In genomic region chr17:49450735-49451134, GRCh38 we compare ENCODE assay signal across 1 cellular context.
A peak's percentile ranks its signal among the peaks of the same experiment; 100 is the strongest.
TF ChIP-seq lines count a peak whose summit lies in the region.

No MANE protein-coding gene starts in this region.

TF ChIP-seq in HepG2, 621 proteins besides CTCF, POLR2A, EP300 and RAD21:
- TF ChIP-seq PCBP2 (optimal IDR thresholded peaks at IDR 0.05; ENCODE audit: low read depth, low read length, poor library complexity, severe bottlenecking) (no peak), ZNF768 (CRISPR knock-in tag; IDR thresholded peaks at IDR 0.05) (peak; percentile 44; the same call in 1 of the 2 replicates), ZNF280B (CRISPR knock-in tag; IDR thresholded peaks at IDR 0.05; ENCODE audit: borderline replicate concordance) (no peak), RORA (CRISPR knock-in tag; IDR thresholded peaks at IDR 0.05) (no peak), ZNF572 (CRISPR knock-in tag; IDR thresholded peaks at IDR 0.05) (0 out of 2 replicates have a peak, but pooled peaks have one; percentile 3), ETV5 (CRISPR knock-in tag; IDR thresholded peaks at IDR 0.05; ENCODE audit: borderline replicate concordance) (peak; percentile 34; the same call in 1 of the 2 replicates)
